Comparison of ENCODE assay signal across 1 cellular context in the genomic region with DNA sequence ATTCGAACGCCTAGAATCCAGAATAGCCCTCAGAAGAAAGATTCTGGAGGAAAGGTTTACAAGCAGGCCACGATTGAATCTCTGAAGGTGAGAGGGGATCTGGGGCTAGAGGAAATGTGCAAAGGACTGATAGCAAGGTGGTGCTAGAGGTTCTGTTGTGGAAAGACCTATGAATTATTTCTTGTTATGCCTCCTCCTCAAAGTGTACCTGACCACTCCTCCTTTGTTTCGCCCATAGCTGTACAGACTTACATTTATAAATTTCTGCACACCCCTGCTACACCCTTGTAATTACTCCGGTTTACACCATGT.
TF ChIP-seq lines count a peak whose summit lies in the region.

No MANE protein-coding gene starts in this region.

TF ChIP-seq in IMR-90, 13 proteins besides CTCF, POLR2A, EP300 and RAD21:
- TF ChIP-seq MAFK (IDR thresholded peaks at IDR 0.05; ENCODE audit: low read depth, low read length), result no peak
